Comparison of ENCODE assay signal across 8 cellular contexts in the genomic region with DNA sequence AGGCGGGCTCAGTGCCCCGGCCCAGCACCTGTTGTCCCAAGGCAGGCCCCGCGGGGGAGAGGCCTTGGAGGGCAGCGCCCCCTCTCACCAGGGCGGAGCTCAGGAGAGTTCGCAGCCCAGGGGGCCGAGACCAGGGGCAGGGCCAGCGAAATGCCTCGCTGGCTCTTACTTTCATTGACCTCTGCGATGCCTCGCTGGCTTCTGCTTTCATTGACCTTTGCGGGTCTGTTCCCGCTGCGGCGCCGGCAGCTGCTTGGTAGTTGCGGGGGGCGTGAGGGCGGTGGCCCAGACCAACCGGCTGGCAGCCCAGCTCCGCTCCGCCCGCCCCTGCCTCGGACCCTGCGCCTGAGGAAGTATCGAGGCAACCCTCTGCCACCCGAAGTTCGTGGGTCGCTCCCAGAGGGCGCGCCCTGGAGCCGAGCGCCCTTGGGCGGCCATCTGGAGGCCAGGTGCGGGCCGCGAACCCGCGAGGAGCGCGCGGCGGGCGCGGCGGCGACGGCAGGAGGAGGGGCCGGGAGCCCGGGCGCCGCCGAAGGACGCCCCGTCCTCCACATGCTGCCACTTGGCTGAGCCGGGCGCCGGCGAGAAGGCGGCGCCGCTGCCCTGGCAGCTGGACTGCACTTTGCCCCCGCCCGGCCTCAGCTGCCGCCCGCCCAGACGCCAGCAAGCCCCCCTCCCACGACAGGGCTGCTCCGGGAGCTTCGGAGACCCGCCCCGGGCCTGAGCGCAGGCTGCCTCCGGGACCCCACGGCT.
DNase-seq lines count a peak whose midpoint lies in the region; FAIRE-seq and TF ChIP-seq lines count a peak whose summit lies in the region.

No MANE protein-coding gene starts in this region.

- FAIRE-seq in frontal cortex (lab: Jason Lieb, UNC), result no peak
- no peak for FAIRE-seq in urothelium cell line (lab: Jason Lieb, UNC)

- no peaks in the 10 kb centered on the region for H3K27me3 ChIP-seq in HAP-1 (ENCODE audit: low read depth)

- peak; percentile 6 for DNase-seq in stimulated activated CD4-positive, alpha-beta T cell treated with anti-CD3 and anti-CD28 coated beads, Interleukin-12 subunit alpha, Interleukin-12 subunit beta, amount 100 ng/mL, for 4 hours
- DNase-seq in stimulated activated CD4-positive, alpha-beta T cell treated with anti-CD3 and anti-CD28 coated beads, Interleukin-1b, Interleukin-23, amount 100 ng/mL, for 48 hours, result no peak
- DNase-seq in HAP-1 (ENCODE audit: low spot score in 2 of 2) (peak; percentile 65 to 85), LoVo (ENCODE audit: low spot score) (peak; percentile 90), frontal cortex (ENCODE audit: low spot score in 2 of 2) (peak; percentile 66 to 76), nephron progenitor cell (peak; percentile 73), urothelium cell line (ENCODE audit: low spot score) (no peak)
- DNase-seq in activated CD4-positive, alpha-beta T cell treated with anti-CD3 and anti-CD28 coated beads, Interleukin-2, amount 50 U/mL, for 48 hours, result peak; percentile 22 to 23

- H3K4me1 Mint-ChIP-seq in nephron progenitor cell, result peaks cover 25% of the 10 kb centered on the region

- H3K4me3 Mint-ChIP-seq in nephron progenitor cell, result peak overlapping the region; percentile 78

- no peak overlapping the region for H3K27ac Mint-ChIP-seq in nephron progenitor cell

- H3K4me1 ChIP-seq in HAP-1, result peaks cover 8% of the 10 kb centered on the region

- no peaks in the 10 kb centered on the region for H3K36me3 Mint-ChIP-seq in nephron progenitor cell (ENCODE audit: low read depth)

- no peaks in the 10 kb centered on the region for H3K9me3 Mint-ChIP-seq in nephron progenitor cell

- in situ Hi-C loops in HAP-1 (cut with MboI; ENCODE audit: low sequenced_read_pairs), result no loop called here

- no peaks in the 10 kb centered on the region for H3K36me3 ChIP-seq in HAP-1 (replicated peaks)

- H3K27me3 Mint-ChIP-seq in nephron progenitor cell (ENCODE audit: low read depth, poor library complexity), result peaks cover 22% of the 10 kb centered on the region

- no peaks in the 10 kb centered on the region for H3K9me3 ChIP-seq in HAP-1

- peak overlapping the region; percentile 46 for H3K4me3 ChIP-seq in HAP-1

- TF ChIP-seq CTCF in nephron progenitor cell (IDR thresholded peaks at IDR 0.05), result peak; percentile 39

Comparison
In these comparisons a context has a peak if more than half of its experiments do, and no peak if none do; other contexts are left out.
1. DNase-seq: peak in stimulated activated CD4-positive, alpha-beta T cell treated with anti-CD3 and anti-CD28 coated beads, Interleukin-12 subunit alpha, Interleukin-12 subunit beta, amount 100 ng/mL, for 4 hours (single experiment), HAP-1 (2 of 2), LoVo (single experiment), activated CD4-positive, alpha-beta T cell treated with anti-CD3 and anti-CD28 coated beads, Interleukin-2, amount 50 U/mL, for 48 hours (2 of 2), frontal cortex (2 of 2) and nephron progenitor cell (single experiment); none in stimulated activated CD4-positive, alpha-beta T cell treated with anti-CD3 and anti-CD28 coated beads, Interleukin-1b, Interleukin-23, amount 100 ng/mL, for 48 hours (single experiment) and urothelium cell line (single experiment).